3 cellular contexts compared by ENCODE assay signal in genomic region chr1:58244872-58245271, GRCh38.
TF ChIP-seq lines count a peak whose summit lies in the region.

No MANE protein-coding gene starts in this region.

TF ChIP-seq in GM23338, 12 proteins besides CTCF, POLR2A, EP300 and RAD21 (continues in another document):
- no peak for TF ChIP-seq ZNF462 (CRISPR knock-in tag; IDR thresholded peaks at IDR 0.05)

TF ChIP-seq in HEK293, 187 proteins besides CTCF, POLR2A, EP300 and RAD21 (continued from another document):
- TF ChIP-seq REST (tag by site-specific recombination; IDR thresholded peaks at IDR 0.05), result peak; percentile 87
TF ChIP-seq in HEK293: peak in this region for 1.

TF ChIP-seq in GM12878, 131 proteins besides CTCF, POLR2A, EP300 and RAD21:
- TF ChIP-seq REST (IDR thresholded peaks at IDR 0.05; ENCODE audit: low read depth, low read length) (peak; percentile 60; the same call in 1 of the 2 replicates), SPI1 (IDR thresholded peaks at IDR 0.05; ENCODE audit: borderline replicate concordance, insufficient read depth, low read depth, low read length) (no peak)
